ENCODE assay signal across 20 cellular contexts in genomic region chr18:63263444-63263843, GRCh38. TPM values are rescaled to one million over a fixed set of nuclear protein-coding genes. Genes with fewer than 3 reads are reported as not detected.
A peak's percentile ranks its signal among the peaks of the same experiment; 100 is the strongest.
DNase-seq lines count a peak whose midpoint lies in the region; ATAC-seq, FAIRE-seq and TF ChIP-seq lines count a peak whose summit lies in the region.
"Had no signal": no experiment of that assay in that cellular context is flagged by ENCODE, and none has a peak within 500 bp of the region (broad histone marks: within the 10 kb centered on the region; RNA-seq: fewer than 3 reads in every experiment).

No MANE protein-coding gene starts in this region.

- no peaks in the 10 kb centered on the region for H3K9me3 Mint-ChIP-seq in T-cell
- H3K9me3 Mint-ChIP-seq: activated naive CD8-positive, alpha-beta T cell treated with anti-CD3 and anti-CD28 coated beads for 36 hours had no signal

- peaks cover 74 to 92% (median 75%) of the 10 kb centered on the region in 3 donors for H3K4me1 Mint-ChIP-seq in T-cell

- H3K27ac ChIP-seq in coronary artery: peak overlapping the region; percentile 75 to 87
- H3K27ac ChIP-seq in ovary: peak overlapping the region; percentile 45 to 78
- peak overlapping the region; percentile 86 to 96 for H3K27ac ChIP-seq in thoracic aorta
- H3K27ac ChIP-seq: 22Rv1, GM23248 had no signal

- no peak for FAIRE-seq in HTR-8/SVneo (lab: Jason Lieb, UNC)
- FAIRE-seq: RCC 7860 had no signal

- POLR2A ChIA-PET in T-cell (lab: Charles Lee): no interaction called here

- ATAC-seq in thoracic aorta (ENCODE audit: insufficient number of reproducible peaks, low FRiP score, low read depth) (no peak), HG03442 (IDR thresholded peaks at IDR 0.05; ENCODE audit: unreplicated experiment) (no peak), T-cell (replicated peaks in 1 of 4) (no peak)
- ATAC-seq: activated CD4-positive, CD25-positive, alpha-beta regulatory T cell treated with anti-CD3 and anti-CD28 coated beads, Interleukin-2, amount 50 U/mL, for 24 hours; left colon; SK-N-SH treated with all-trans-retinoic acid at 6 μM for 48 hours had no signal

- H3K36me3 Mint-ChIP-seq in T-cell: peaks cover 51% of the 10 kb centered on the region
- H3K36me3 Mint-ChIP-seq: brain had no signal

- intact Hi-C loops in ovary (cut with DNase I): loop anchor here in 2 of 4 donors (10.0 kb wide), 1 partner anchor 51 kb away; the partner anchor contains the start of gene BCL2 (in 2 of the 2)

- 79 to 88% (median 84%) methylated on average over 2 of the region's 2 CpGs for WGBS in ovary, 3 donors

- no peak for TF ChIP-seq CTCF in coronary artery (IDR thresholded peaks at IDR 0.05)
- TF ChIP-seq CTCF in ovary (IDR thresholded peaks at IDR 0.05): no peak
- TF ChIP-seq CTCF in thoracic aorta (IDR thresholded peaks at IDR 0.05): no peak

- peak overlapping the region in 1 of 2 donors; percentile 17 for H3K27ac Mint-ChIP-seq in T-cell
- H3K27ac Mint-ChIP-seq: activated naive CD8-positive, alpha-beta T cell treated with anti-CD3 and anti-CD28 coated beads for 36 hours had no signal

- H3K36me3 ChIP-seq in ovary (no peaks in the 10 kb centered on the region), thoracic aorta (no peaks in the 10 kb centered on the region)
- H3K36me3 ChIP-seq: BE2C had no signal

- H3K4me3 Mint-ChIP-seq in T-cell: no peak overlapping the region
- H3K4me3 Mint-ChIP-seq: activated naive CD8-positive, alpha-beta T cell treated with anti-CD3 and anti-CD28 coated beads for 36 hours; brain; neural crest cell had no signal

- no peaks in the 10 kb centered on the region for H3K9me3 ChIP-seq in ovary
- H3K9me3 ChIP-seq in thoracic aorta: no peaks in the 10 kb centered on the region
- H3K9me3 ChIP-seq: BE2C had no signal

- no peaks in the 10 kb centered on the region for H3K27me3 Mint-ChIP-seq in T-cell
- H3K27me3 Mint-ChIP-seq: activated naive CD8-positive, alpha-beta T cell treated with anti-CD3 and anti-CD28 coated beads for 36 hours; brain had no signal

- H3K4me1 ChIP-seq in ovary (ENCODE audit: insufficient read depth) (peaks cover 15% of the 10 kb centered on the region), thoracic aorta (ENCODE audit: control insufficient read depth in 1 of 2, low read depth in 2 of 2) (peaks cover 7 to 28% of the 10 kb centered on the region in 2 donors)
- H3K4me1 ChIP-seq: BE2C had no signal

- peak overlapping the region; percentile 36 for H3K4me3 ChIP-seq in coronary artery
- H3K4me3 ChIP-seq in ovary: no peak overlapping the region
- peak overlapping the region; percentile 46 for H3K4me3 ChIP-seq in thoracic aorta
- H3K4me3 ChIP-seq: GM23248 had no signal

- CTCF ChIA-PET in T-cell (lab: Charles Lee): interaction anchor here (0.5 to 1.5 kb wide), 2 partner anchors 10 to 60 kb away, joined by 4 read pairs; no protein-coding TSS in a partner anchor

- TF ChIP-seq POLR2A in ovary (IDR thresholded peaks at IDR 0.05): no peak

- TF ChIP-seq EP300 in ovary (IDR thresholded peaks at IDR 0.05): no peak

- DNase-seq in DMS79 treated with DMSO at 0.1 percent for 48 hours (lab: John Stamatoyannopoulos, UW) (peak; percentile 89), DMS79 (lab: John Stamatoyannopoulos, UW) (no peak), coronary artery (ENCODE audit: low spot score) (no peak), ovary (no peak), thoracic aorta (ENCODE audit: low spot score) (no peak), T-cell (no peak), HTR-8/SVneo (ENCODE audit: insufficient read length, low spot score) (no peak)
- DNase-seq: activated naive CD8-positive, alpha-beta T cell treated with anti-CD3 and anti-CD28 coated beads for 36 hours; BE2C; GM23248; left colon; NCI-H1417 treated with DMSO at 0.1 percent for 48 hours; NK-92 treated with Interleukin-12 subunit alpha and Interleukin-12 subunit beta, amount 100 ng/mL, for 24 hours had no signal

- H3K27me3 ChIP-seq in ovary: no peaks in the 10 kb centered on the region
- H3K27me3 ChIP-seq in thoracic aorta (replicated peaks; ENCODE audit: insufficient read depth): no peaks in the 10 kb centered on the region
- H3K27me3 ChIP-seq: BE2C had no signal

RNA-seq across cellular contexts. Expression of gene BCL2, which starts 56.1 kb away (rescaled TPM):
- total RNA-seq in ovary (10 to 100 TPM; 32.6 to 43.9 (median 36.8) TPM), thoracic aorta (10 to 100 TPM; 22.9 to 29.3 TPM), T-cell (100 to 1,000 TPM; 113 to 201 (median 123) TPM)
- 10 to 100 TPM; 13.7 to 24.0 TPM for polyA plus RNA-seq in ovary
